Comparison of ENCODE assay signal across 1 cellular context in the genomic region with DNA sequence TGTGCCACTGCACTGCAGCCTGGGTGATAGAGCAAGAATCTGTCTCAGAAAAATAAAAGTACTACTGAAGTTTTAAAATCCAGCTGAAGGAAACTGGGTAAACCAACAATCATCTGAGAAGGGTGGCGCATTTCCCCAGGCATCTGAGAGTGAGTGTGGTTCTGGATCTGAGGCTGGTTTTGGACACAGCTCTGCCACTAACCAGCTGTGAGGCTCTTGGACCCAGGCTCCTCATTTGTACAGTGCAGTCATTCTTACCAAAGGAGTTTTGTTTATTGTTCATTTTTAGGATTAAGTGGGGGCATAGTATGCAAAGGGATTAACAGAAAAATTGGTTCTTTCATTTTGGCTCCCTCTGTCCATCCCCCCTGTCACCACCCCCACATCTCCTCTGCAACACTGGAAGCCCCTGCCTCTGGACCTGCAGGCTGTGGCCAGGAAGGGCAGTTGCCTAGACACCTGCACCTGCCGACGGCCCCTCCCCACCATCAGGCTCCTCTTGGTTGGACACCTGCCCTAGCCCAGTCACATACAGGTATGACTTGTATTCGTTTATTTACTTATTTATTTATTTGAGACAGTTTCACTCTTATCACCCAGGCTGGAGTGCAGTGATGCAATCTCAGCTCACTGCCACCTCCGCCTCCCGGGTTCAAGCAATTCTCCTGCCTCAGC.
TF ChIP-seq lines count a peak whose summit lies in the region.

No MANE protein-coding gene starts in this region.

TF ChIP-seq in SK-N-SH treated with all-trans-retinoic acid at 6 μM for 48 hours, 23 proteins besides CTCF, POLR2A, EP300 and RAD21 (continued from another document):
- TF ChIP-seq, protein P1, sequence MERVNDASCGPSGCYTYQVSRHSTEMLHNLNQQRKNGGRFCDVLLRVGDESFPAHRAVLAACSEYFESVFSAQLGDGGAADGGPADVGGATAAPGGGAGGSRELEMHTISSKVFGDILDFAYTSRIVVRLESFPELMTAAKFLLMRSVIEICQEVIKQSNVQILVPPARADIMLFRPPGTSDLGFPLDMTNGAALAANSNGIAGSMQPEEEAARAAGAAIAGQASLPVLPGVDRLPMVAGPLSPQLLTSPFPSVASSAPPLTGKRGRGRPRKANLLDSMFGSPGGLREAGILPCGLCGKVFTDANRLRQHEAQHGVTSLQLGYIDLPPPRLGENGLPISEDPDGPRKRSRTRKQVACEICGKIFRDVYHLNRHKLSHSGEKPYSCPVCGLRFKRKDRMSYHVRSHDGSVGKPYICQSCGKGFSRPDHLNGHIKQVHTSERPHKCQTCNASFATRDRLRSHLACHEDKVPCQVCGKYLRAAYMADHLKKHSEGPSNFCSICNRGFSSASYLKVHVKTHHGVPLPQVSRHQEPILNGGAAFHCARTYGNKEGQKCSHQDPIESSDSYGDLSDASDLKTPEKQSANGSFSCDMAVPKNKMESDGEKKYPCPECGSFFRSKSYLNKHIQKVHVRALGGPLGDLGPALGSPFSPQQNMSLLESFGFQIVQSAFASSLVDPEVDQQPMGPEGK (CRISPR knock-in tag; IDR thresholded peaks at IDR 0.05; ENCODE audit: borderline replicate concordance) = no peak
- TF ChIP-seq ISL1 (CRISPR knock-in tag; IDR thresholded peaks at IDR 0.05) = no peak
- TF ChIP-seq ZNF70 (CRISPR knock-in tag; IDR thresholded peaks at IDR 0.05) = no peak
- TF ChIP-seq ZFP3 (CRISPR knock-in tag; IDR thresholded peaks at IDR 0.05) = no peak
- TF ChIP-seq ZNF8 (CRISPR knock-in tag; IDR thresholded peaks at IDR 0.05) = no peak
